In genomic region chr6:32689531-32690505, GRCh38 we compare ENCODE assay signal across 1 cellular context.
TF ChIP-seq lines count a peak whose summit lies in the region.

No MANE protein-coding gene starts in this region.

TF ChIP-seq in GM12878, 131 proteins besides CTCF, POLR2A, EP300 and RAD21 (continued from another document and continues in another):
- TF ChIP-seq MLLT1 (IDR thresholded peaks at IDR 0.05) (peak; percentile 95), ZNF217 (IDR thresholded peaks at IDR 0.05) (no peak; the same call in none of the 2 replicates), TARDBP (IDR thresholded peaks at IDR 0.05; ENCODE audit: borderline replicate concordance) (no peak), RAD51 (IDR thresholded peaks at IDR 0.05) (no peak), ELK1 (IDR thresholded peaks at IDR 0.05; ENCODE audit: low read depth, low read length) (no peak), USF2 (IDR thresholded peaks at IDR 0.05; ENCODE audit: borderline replicate concordance, low read depth, low read length) (no peak), FOXM1 (IDR thresholded peaks at IDR 0.05; ENCODE audit: low read depth, low read length) (peak; percentile 87), RB1 (IDR thresholded peaks at IDR 0.05; ENCODE audit: borderline replicate concordance) (no peak), IRF5 (IDR thresholded peaks at IDR 0.05; ENCODE audit: borderline replicate concordance) (no peak), BCL11A (IDR thresholded peaks at IDR 0.05; ENCODE audit: low read depth, low read length) (peak; percentile 63), EED (IDR thresholded peaks at IDR 0.05; ENCODE audit: low read depth) (peak; percentile 63), EZH2 (IDR thresholded peaks at IDR 0.05; ENCODE audit: borderline replicate concordance, control insufficient read depth, low read depth, low read length) (no peak), HCFC1 (IDR thresholded peaks at IDR 0.05; ENCODE audit: low read length) (no peak), ZNF274 (IDR thresholded peaks at IDR 0.05; ENCODE audit: insufficient read depth, insufficient read length) (no peak), E2F8 (IDR thresholded peaks at IDR 0.05; ENCODE audit: low read depth, partially characterized antibody) (no peak), NKRF (conservative IDR thresholded peaks at IDR 0.05) (no peak), CREB1 (IDR thresholded peaks at IDR 0.05; ENCODE audit: low read depth) (peak; percentile 96), BHLHE40 (IDR thresholded peaks at IDR 0.05; ENCODE audit: borderline replicate concordance in 1 of 2, low read depth in 2 of 2, low read length in 1 of 2) (peak; percentile 27 to 46; a peak in 1 of 4 replicates), ATF3 (IDR thresholded peaks at IDR 0.05; ENCODE audit: borderline replicate concordance, extremely low read depth, low read depth, low read length) (no peak), SUZ12 (IDR thresholded peaks at IDR 0.05; ENCODE audit: unreplicated experiment) (no peak), RELA (IDR thresholded peaks at IDR 0.05; ENCODE audit: borderline replicate concordance, partially characterized antibody) (peak; percentile 76), ZZZ3 (IDR thresholded peaks at IDR 0.05; ENCODE audit: control insufficient read depth, insufficient read length, low read depth) (no peak), RBBP5 (conservative IDR thresholded peaks at IDR 0.05) (no peak), CEBPB (IDR thresholded peaks at IDR 0.05; ENCODE audit: borderline replicate concordance in 1 of 2, low read depth in 2 of 2, low read length in 2 of 2) (peak; percentile 69 to 70; a peak in 2 of 4 replicates), IKZF2 (IDR thresholded peaks at IDR 0.05) (peak; percentile 79 to 80), HDAC2 (IDR thresholded peaks at IDR 0.05) (no peak), EGR1 (IDR thresholded peaks at IDR 0.05; ENCODE audit: borderline replicate concordance in 1 of 2, low read depth in 2 of 2, low read length in 2 of 2) (no peak), PRDM15 (CRISPR knock-in tag; IDR thresholded peaks at IDR 0.05) (no peak), ZNF384 (IDR thresholded peaks at IDR 0.05; ENCODE audit: borderline replicate concordance, low read depth, low read length) (no peak), ETV6 (conservative IDR thresholded peaks at IDR 0.05 in 1 of 2, IDR thresholded peaks at IDR 0.05 in 1 of 2; ENCODE audit: borderline replicate concordance in 1 of 2, low read depth in 1 of 2) (no peak), ZNF687 (IDR thresholded peaks at IDR 0.05) (peak; percentile 57; the same call in 1 of the 2 replicates), ZNF592 (IDR thresholded peaks at IDR 0.05) (no peak)
